In genomic region chr22:43244385-43244784, GRCh38 we compare ENCODE assay signal across 1 cellular context.
TF ChIP-seq lines count a peak whose summit lies in the region.

No MANE protein-coding gene starts in this region.

TF ChIP-seq in HepG2, 621 proteins besides CTCF, POLR2A, EP300 and RAD21:
- TF ChIP-seq DRAP1 (CRISPR knock-in tag; IDR thresholded peaks at IDR 0.05) (no peak), HNRNPL (IDR thresholded peaks at IDR 0.05; ENCODE audit: low read depth, low read length) (peak; percentile 77; the same call in 1 of the 2 replicates), ZNF101 (CRISPR knock-in tag; IDR thresholded peaks at IDR 0.05; ENCODE audit: borderline replicate concordance, low read depth) (no peak)
